In genomic region chr16:11742536-11743307, GRCh38 we compare ENCODE assay signal across 7 cellular contexts. TPM values are rescaled to one million over a fixed set of nuclear protein-coding genes. Genes with fewer than 3 reads are reported as not detected.
A peak's percentile ranks its signal among the peaks of the same experiment; 100 is the strongest.
DNase-seq lines count a peak whose midpoint lies in the region; ATAC-seq and TF ChIP-seq lines count a peak whose summit lies in the region.

Gene TXNDC11, minus strand, starts transcription at chr16:11742857. Its CDS starts 127 bp downstream, at chr16:11742730.

- ATAC-seq in GM18505 (IDR thresholded peaks at IDR 0.05; ENCODE audit: unreplicated experiment) (peak; percentile 94), HG02973 (IDR thresholded peaks at IDR 0.05; ENCODE audit: unreplicated experiment) (peak; percentile 84)

- TF ChIP-seq CTCF in astrocyte of the cerebellum (IDR thresholded peaks at IDR 0.05; ENCODE audit: low read depth, low read length, missing control alignments): no peak

- DNase-seq in NCI-H2029 (lab: John Stamatoyannopoulos, UW): peak; percentile 96
- DNase-seq in T-helper 22 cell (ENCODE audit: low read depth): peak; percentile 98
- peak; percentile 92 for DNase-seq in astrocyte of the cerebellum (ENCODE audit: low read depth)
- peak; percentile 94 for DNase-seq in hepatic stellate cell (ENCODE audit: low spot score)
- peak; percentile 90 for DNase-seq in renal cortical epithelial cell (ENCODE audit: low read depth)

- peak within 1 kb of the TSS; percentile 91 for H3K4me3 ChIP-seq in astrocyte of the cerebellum (ENCODE audit: low read depth, low read length)

- in situ Hi-C loops in astrocyte of the cerebellum (cut with HindIII; ENCODE audit: low sequenced_read_pairs): loop anchor here (5.0 kb wide), 1 partner anchor 70 kb away; no protein-coding TSS in a partner anchor

- peak; percentile 95 for TF ChIP-seq POLR2A in GM18505 (IDR thresholded peaks at IDR 0.05; ENCODE audit: borderline replicate concordance, extremely low read depth, insufficient read depth, insufficient read length)

RNA-seq across cellular contexts. Expression of gene TXNDC11, which starts in this region (rescaled TPM):
- 38.3 and 47.9 TPM in 2 replicates for total RNA-seq in renal cortical epithelial cell

Comparison
In these comparisons a context has a peak if more than half of its experiments do, and no peak if none do; other contexts are left out.
1. Peak in every context shown above with its lines: DNase-seq, ATAC-seq and H3K4me3 ChIP-seq.